In the genomic region with DNA sequence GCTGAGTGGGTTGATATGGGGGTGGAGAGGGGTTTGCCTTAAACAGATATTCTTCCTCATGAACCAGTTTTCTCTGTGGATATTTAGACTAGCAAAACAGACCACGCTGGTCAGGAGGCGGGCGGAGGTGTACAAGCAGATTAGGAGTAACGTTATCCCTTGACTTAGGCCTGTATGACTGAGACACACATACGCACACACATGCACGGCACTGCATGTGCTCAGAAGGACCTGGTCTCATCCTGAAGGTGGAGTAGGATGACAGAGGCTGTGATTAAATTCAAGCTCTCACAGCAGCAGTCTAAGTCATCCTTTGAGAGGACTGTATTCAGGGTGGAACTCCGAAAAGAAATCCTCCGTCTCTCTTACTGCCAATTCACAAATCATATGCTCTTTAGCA, we compare ENCODE assay signal across 15 cellular contexts.
A peak's percentile ranks its signal among the peaks of the same experiment; 100 is the strongest.
DNase-seq lines count a peak whose midpoint lies in the region; ATAC-seq and TF ChIP-seq lines count a peak whose summit lies in the region.
"Had no signal": no experiment of that assay in that cellular context is flagged by ENCODE, and none has a peak within 500 bp of the region (broad histone marks: within the 10 kb centered on the region; RNA-seq: fewer than 3 reads in every experiment).

No MANE protein-coding gene starts in this region.

- no peaks in the 10 kb centered on the region for H3K9me3 Mint-ChIP-seq in WTC11
- H3K9me3 Mint-ChIP-seq: stimulated activated naive CD8-positive, alpha-beta T cell treated with anti-CD3 and anti-CD28 coated beads, Interleukin-15, amount 100 ng/mL, for 72 hours had no signal

- intact Hi-C loops in lower leg skin (cut with DNase I; ENCODE audit: low total_unique reads), result no loop called here

- H3K9me3 ChIP-seq in HUES6 (ENCODE audit: control insufficient read depth, insufficient read depth, low read depth, low read length) (no peaks in the 10 kb centered on the region), iPS-15b (ENCODE audit: control insufficient read depth, insufficient read depth, low read length) (no peaks in the 10 kb centered on the region), trophoblast cell (ENCODE audit: insufficient read depth, low read depth, low read length) (no peaks in the 10 kb centered on the region)
- H3K9me3 ChIP-seq: Peyer's patch had no signal

- no peak for TF ChIP-seq CTCF in WTC11 (IDR thresholded peaks at IDR 0.05)
- no peak for TF ChIP-seq CTCF in lower leg skin (IDR thresholded peaks at IDR 0.05)

- peaks cover 45% of the 10 kb centered on the region for H3K4me1 Mint-ChIP-seq in WTC11
- H3K4me1 Mint-ChIP-seq: stimulated activated naive CD8-positive, alpha-beta T cell treated with anti-CD3 and anti-CD28 coated beads, Interleukin-15, amount 100 ng/mL, for 72 hours had no signal

- H3K9ac ChIP-seq in HUES6 (ENCODE audit: low read length) (peak overlapping the region; percentile 41), iPS-15b (ENCODE audit: low read depth, low read length) (peak overlapping the region; percentile 5), trophoblast cell (ENCODE audit: low read length) (no peak overlapping the region)

- no peak overlapping the region for H4K91ac ChIP-seq in trophoblast cell (ENCODE audit: low read depth, low read length)

- POLR2A ChIA-PET in WTC11 (lab: Charles Lee), result no interaction called here

- peaks cover 13% of the 10 kb centered on the region for H3K27me3 Mint-ChIP-seq in WTC11 (ENCODE audit: low read depth)

- no peak overlapping the region for H3K4ac ChIP-seq in trophoblast cell (ENCODE audit: low read depth, low read length)

- H3K14ac ChIP-seq in trophoblast cell (ENCODE audit: low read length), result no peak overlapping the region

- no CpG with 5 or more reads among the region's 8 CpGs for WGBS in trophoblast cell (ENCODE audit: extremely low coverage, insufficient coverage, insufficient read length)
- WGBS in lower leg skin, 2 donors, result 55 to 57% methylated on average over 8 of the region's 8 CpGs

- no peak overlapping the region for H3K18ac ChIP-seq in trophoblast cell (ENCODE audit: low read length)

- peak overlapping the region; percentile 55 for H3K4me2 ChIP-seq in trophoblast cell (ENCODE audit: low read length)

- no peak overlapping the region for H4K12ac ChIP-seq in trophoblast cell (ENCODE audit: low read depth, low read length)

- DNase-seq in WTC11 (ENCODE audit: low spot score) (no peak), trophoblast cell (no peak), DMS153 treated with DMSO at 0.1 percent for 48 hours (lab: John Stamatoyannopoulos, UW; ENCODE audit: unreplicated experiment) (no peak), anterior cingulate cortex (lab: John Stamatoyannopoulos, UW) (no peak), lower leg skin (ENCODE audit: low spot score in 2 of 2) (no peak)
- DNase-seq: activated CD8-positive, alpha-beta T cell treated with anti-CD3 and anti-CD28 coated beads, Interleukin-2, amount 10 ng/mL, durations not matched to agents 7 days and 5 days; activated naive CD4-positive, alpha-beta T cell; cortex of kidney; NCI-H2081 treated with DMSO at 0.1 percent for 48 hours; Peyer's patch; stimulated activated CD4-positive, alpha-beta T cell treated with anti-CD3 and anti-CD28 coated beads, Interleukin-4, amount 100 ng/mL, for 1 hour; stimulated activated naive CD8-positive, alpha-beta T cell treated with anti-CD3 and anti-CD28 coated beads, Interleukin-15, amount 100 ng/mL, for 72 hours; T-helper 9 cell had no signal

- no peaks in the 10 kb centered on the region for H3K79me2 ChIP-seq in trophoblast cell (ENCODE audit: control insufficient read depth, insufficient read depth, low read length, poor library complexity)

- CTCF ChIA-PET in WTC11 (lab: Charles Lee), result interaction anchor here (0.7 to 1.8 kb wide), 5 partner anchors 10 to 115 kb away, joined by 3 to 7 read pairs (median 5); no protein-coding TSS in a partner anchor

- peaks cover 10% of the 10 kb centered on the region for H3K36me3 ChIP-seq in HUES6 (ENCODE audit: control insufficient read depth, insufficient read depth, low read length)
- no peaks in the 10 kb centered on the region for H3K36me3 ChIP-seq in iPS-15b (ENCODE audit: control insufficient read depth, insufficient read depth, low read length)
- no peaks in the 10 kb centered on the region for H3K36me3 ChIP-seq in trophoblast cell (ENCODE audit: control insufficient read depth in 1 of 2, insufficient read depth in 2 of 2, low read length in 2 of 2)
- H3K36me3 ChIP-seq: Peyer's patch had no signal

- H3K27me3 ChIP-seq in HUES6 (ENCODE audit: control insufficient read depth, insufficient read depth, low read length) (peaks cover 19% of the 10 kb centered on the region), iPS-15b (ENCODE audit: control insufficient read depth, insufficient read depth, low read length) (peaks cover 18% of the 10 kb centered on the region), trophoblast cell (ENCODE audit: insufficient read depth, low read length) (no peaks in the 10 kb centered on the region)
- H3K27me3 ChIP-seq: Peyer's patch had no signal

- H2BK12ac ChIP-seq in trophoblast cell (ENCODE audit: low read length), result no peak overlapping the region

- no peak overlapping the region for H2BK120ac ChIP-seq in trophoblast cell (ENCODE audit: insufficient read depth, low read length, poor library complexity)

- H3K27ac ChIP-seq in HUES6 (ENCODE audit: low read depth, low read length), result no peak overlapping the region
- no peak overlapping the region for H3K27ac ChIP-seq in trophoblast cell (ENCODE audit: low read depth, low read length)
- H3K27ac ChIP-seq: Peyer's patch had no signal

- H3K27ac Mint-ChIP-seq in WTC11, result peak overlapping the region; percentile 63
- H3K27ac Mint-ChIP-seq: activated CD8-positive, alpha-beta T cell treated with anti-CD3 and anti-CD28 coated beads, Interleukin-2, amount 10 ng/mL, durations not matched to agents 7 days and 5 days; stimulated activated naive CD8-positive, alpha-beta T cell treated with anti-CD3 and anti-CD28 coated beads, Interleukin-15, amount 100 ng/mL, for 72 hours had no signal

- no peak overlapping the region for H3K23ac ChIP-seq in trophoblast cell (ENCODE audit: low read length)

- H3K36me3 Mint-ChIP-seq in WTC11, result no peaks in the 10 kb centered on the region

- H2BK5ac ChIP-seq in trophoblast cell (ENCODE audit: low read depth, low read length, poor library complexity), result no peak overlapping the region

- peak overlapping the region; percentile 66 for H3K4me3 Mint-ChIP-seq in WTC11
- H3K4me3 Mint-ChIP-seq: activated CD8-positive, alpha-beta T cell treated with anti-CD3 and anti-CD28 coated beads, Interleukin-2, amount 10 ng/mL, durations not matched to agents 7 days and 5 days; stimulated activated naive CD8-positive, alpha-beta T cell treated with anti-CD3 and anti-CD28 coated beads, Interleukin-15, amount 100 ng/mL, for 72 hours had no signal

- ATAC-seq in WTC11, result peak; percentile 9
- ATAC-seq: activated CD8-positive, alpha-beta T cell treated with anti-CD3 and anti-CD28 coated beads, Interleukin-2, amount 10 ng/mL, durations not matched to agents 7 days and 5 days; stimulated activated naive CD8-positive, alpha-beta T cell treated with anti-CD3 and anti-CD28 coated beads, Interleukin-15, amount 100 ng/mL, for 72 hours had no signal

- no peak overlapping the region for H2AK5ac ChIP-seq in trophoblast cell (ENCODE audit: low read length)

- H3K79me1 ChIP-seq in trophoblast cell (ENCODE audit: low read length), result no peaks in the 10 kb centered on the region

- no peak overlapping the region for H4K8ac ChIP-seq in trophoblast cell (ENCODE audit: low read depth, low read length)

- H3K4me1 ChIP-seq in HUES6 (ENCODE audit: control insufficient read depth, insufficient read depth, low read length) (peaks cover 38% of the 10 kb centered on the region), iPS-15b (ENCODE audit: control insufficient read depth, insufficient read depth, low read length) (peaks cover 16% of the 10 kb centered on the region), trophoblast cell (ENCODE audit: control insufficient read depth in 1 of 2, insufficient read depth in 2 of 2, low read length in 2 of 2) (peaks cover 0 to 3% of the 10 kb centered on the region in 2 experiments)
- H3K4me1 ChIP-seq: Peyer's patch had no signal

- peak overlapping the region; percentile 44 for H3K4me3 ChIP-seq in HUES6 (ENCODE audit: low read depth, low read length)
- H3K4me3 ChIP-seq in iPS-15b (ENCODE audit: low read depth, low read length), result peak overlapping the region; percentile 58
- H3K4me3 ChIP-seq in trophoblast cell (ENCODE audit: low read depth, low read length), result no peak overlapping the region
- no peak overlapping the region for H3K4me3 ChIP-seq in lower leg skin (ENCODE audit: low read depth, poor library complexity, severe bottlenecking)
- H3K4me3 ChIP-seq: Peyer's patch had no signal

- H2AFZ ChIP-seq in trophoblast cell (ENCODE audit: insufficient read depth, low read length, poor library complexity), result no peak overlapping the region

- TF ChIP-seq POLR2A in lower leg skin (IDR thresholded peaks at IDR 0.05), result no peak

TF ChIP-seq in WTC11, 78 proteins besides CTCF, POLR2A, EP300 and RAD21:
- TF ChIP-seq, protein P1, sequence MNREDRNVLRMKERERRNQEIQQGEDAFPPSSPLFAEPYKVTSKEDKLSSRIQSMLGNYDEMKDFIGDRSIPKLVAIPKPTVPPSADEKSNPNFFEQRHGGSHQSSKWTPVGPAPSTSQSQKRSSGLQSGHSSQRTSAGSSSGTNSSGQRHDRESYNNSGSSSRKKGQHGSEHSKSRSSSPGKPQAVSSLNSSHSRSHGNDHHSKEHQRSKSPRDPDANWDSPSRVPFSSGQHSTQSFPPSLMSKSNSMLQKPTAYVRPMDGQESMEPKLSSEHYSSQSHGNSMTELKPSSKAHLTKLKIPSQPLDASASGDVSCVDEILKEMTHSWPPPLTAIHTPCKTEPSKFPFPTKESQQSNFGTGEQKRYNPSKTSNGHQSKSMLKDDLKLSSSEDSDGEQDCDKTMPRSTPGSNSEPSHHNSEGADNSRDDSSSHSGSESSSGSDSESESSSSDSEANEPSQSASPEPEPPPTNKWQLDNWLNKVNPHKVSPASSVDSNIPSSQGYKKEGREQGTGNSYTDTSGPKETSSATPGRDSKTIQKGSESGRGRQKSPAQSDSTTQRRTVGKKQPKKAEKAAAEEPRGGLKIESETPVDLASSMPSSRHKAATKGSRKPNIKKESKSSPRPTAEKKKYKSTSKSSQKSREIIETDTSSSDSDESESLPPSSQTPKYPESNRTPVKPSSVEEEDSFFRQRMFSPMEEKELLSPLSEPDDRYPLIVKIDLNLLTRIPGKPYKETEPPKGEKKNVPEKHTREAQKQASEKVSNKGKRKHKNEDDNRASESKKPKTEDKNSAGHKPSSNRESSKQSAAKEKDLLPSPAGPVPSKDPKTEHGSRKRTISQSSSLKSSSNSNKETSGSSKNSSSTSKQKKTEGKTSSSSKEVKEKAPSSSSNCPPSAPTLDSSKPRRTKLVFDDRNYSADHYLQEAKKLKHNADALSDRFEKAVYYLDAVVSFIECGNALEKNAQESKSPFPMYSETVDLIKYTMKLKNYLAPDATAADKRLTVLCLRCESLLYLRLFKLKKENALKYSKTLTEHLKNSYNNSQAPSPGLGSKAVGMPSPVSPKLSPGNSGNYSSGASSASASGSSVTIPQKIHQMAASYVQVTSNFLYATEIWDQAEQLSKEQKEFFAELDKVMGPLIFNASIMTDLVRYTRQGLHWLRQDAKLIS (CRISPR knock-in tag; IDR thresholded peaks at IDR 0.05; ENCODE audit: borderline replicate concordance), result no peak

Comparison
In these comparisons a context has a peak if more than half of its experiments do, and no peak if none do; other contexts are left out.
1. H3K4me3 ChIP-seq: peak in HUES6 (single experiment) and iPS-15b (single experiment); none in trophoblast cell (single experiment) and lower leg skin (single experiment).